ENCODE assay signal across 15 cellular contexts in the genomic region with DNA sequence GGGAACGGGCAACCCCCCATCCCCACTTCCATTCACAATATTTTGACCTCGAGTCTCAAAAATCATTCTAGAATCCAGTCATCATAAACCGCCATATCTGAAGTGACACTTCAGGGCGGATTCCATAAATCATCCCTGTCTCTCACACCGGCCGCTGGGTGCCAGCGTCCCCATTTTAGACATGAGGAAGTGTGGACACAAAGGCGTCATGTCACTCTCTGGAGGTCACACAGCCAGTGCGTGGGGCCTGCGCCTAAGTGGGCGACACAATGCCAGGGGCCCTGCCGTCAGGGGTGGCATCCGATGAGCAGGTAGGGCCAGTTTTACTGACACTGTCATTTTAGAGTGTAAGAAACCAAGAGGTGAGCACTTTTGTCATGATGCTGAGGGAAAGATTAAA. TPM values are rescaled to one million over a fixed set of nuclear protein-coding genes. Genes with fewer than 3 reads are reported as not detected.
"Had no signal": no experiment of that assay in that cellular context is flagged by ENCODE, and none has a peak within 500 bp of the region (broad histone marks: within the 10 kb centered on the region; RNA-seq: fewer than 3 reads in every experiment).

No MANE protein-coding gene starts in this region.

- H3K4me3 ChIP-seq: ascending aorta, breast epithelium, suprapubic skin had no signal

- H3K27ac Mint-ChIP-seq: dendritic cell treated with granulocyte-macrophage colony-stimulating factor and Interleukin-4, amounts not matched to agents 40 ng/mL and 50 ng/mL, for 4 days; naive thymus-derived CD4-positive, alpha-beta T cell had no signal

- H3K4me3 Mint-ChIP-seq: dendritic cell treated with granulocyte-macrophage colony-stimulating factor and Interleukin-4, amounts not matched to agents 40 ng/mL and 50 ng/mL, for 4 days; T-helper 17 cell had no signal

- DNase-seq: activated CD4-positive, alpha-beta T cell treated with anti-CD3 and anti-CD28 coated beads, Interleukin-2, amount 50 U/mL, for 1 hour; activated naive CD4-positive, alpha-beta T cell treated with Interleukin-2 at 50 U/mL for 16 hours; effector memory CD4-positive, alpha-beta T cell; left colon; mammary epithelial cell; naive thymus-derived CD4-positive, alpha-beta T cell; nucleus accumbens; small intestine; stimulated activated CD4-positive, alpha-beta T cell treated with anti-CD3 and anti-CD28 coated beads, Interleukin-4, amount 100 ng/mL, for 24 hours; stimulated activated naive CD4-positive, alpha-beta T cell; T-helper 17 cell had no signal

- ATAC-seq: left colon; naive thymus-derived CD4-positive, alpha-beta T cell; T-helper 17 cell had no signal

- H3K9me3 ChIP-seq: ascending aorta, breast epithelium, suprapubic skin had no signal

- H3K9me3 Mint-ChIP-seq: dendritic cell treated with granulocyte-macrophage colony-stimulating factor and Interleukin-4, amounts not matched to agents 40 ng/mL and 50 ng/mL, for 4 days; naive thymus-derived CD4-positive, alpha-beta T cell had no signal

- H3K27me3 ChIP-seq: ascending aorta had no signal

- H3K27ac ChIP-seq: ascending aorta, breast epithelium, suprapubic skin had no signal

- H3K36me3 ChIP-seq: ascending aorta, breast epithelium, suprapubic skin had no signal

RNA-seq across cellular contexts. Expression of a gene that starts 19.5 kb away (rescaled TPM):
- total RNA-seq: ascending aorta had no signal
- polyA plus RNA-seq: mammary epithelial cell had no signal
